ENCODE assay signal across 1 cellular context in the genomic region with DNA sequence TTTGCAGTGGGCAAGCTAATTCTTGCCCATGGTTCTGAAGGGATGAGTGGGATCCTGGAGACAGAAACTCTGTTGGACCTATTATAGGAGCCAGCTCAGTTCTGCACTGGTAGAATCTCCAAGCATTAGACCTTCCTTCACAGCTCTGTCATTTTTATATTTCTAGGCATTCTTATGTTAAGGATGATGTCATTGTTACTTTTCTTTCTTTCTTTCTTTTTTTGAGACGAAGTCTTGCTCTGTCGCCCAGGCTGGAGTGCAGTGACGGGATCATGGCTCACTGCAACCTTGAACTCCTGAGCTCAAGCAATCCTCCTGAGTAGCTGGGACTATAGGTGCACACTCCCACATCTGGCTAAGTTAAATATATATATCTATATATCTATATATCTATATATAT.
A peak's percentile ranks its signal among the peaks of the same experiment; 100 is the strongest.
TF ChIP-seq lines count a peak whose summit lies in the region.

No MANE protein-coding gene starts in this region.

TF ChIP-seq in HepG2, 621 proteins besides CTCF, POLR2A, EP300 and RAD21:
- TF ChIP-seq EZH2 (conservative IDR thresholded peaks at IDR 0.05; ENCODE audit: low read depth, low read length) (no peak), ATF7 (IDR thresholded peaks at IDR 0.05) (peak; percentile 95), ATF7 (CRISPR knock-in tag; IDR thresholded peaks at IDR 0.05) (no peak)
